In genomic region chr11:58579192-58580129, GRCh38 we compare ENCODE assay signal across 1 cellular context.
TF ChIP-seq lines count a peak whose summit lies in the region.

No MANE protein-coding gene starts in this region.

TF ChIP-seq in HepG2, 621 proteins besides CTCF, POLR2A, EP300 and RAD21 (continued from another document and continues in another):
- peak; percentile 50 for TF ChIP-seq FOSL2 (CRISPR knock-in tag; IDR thresholded peaks at IDR 0.05)
- no peak for TF ChIP-seq TRIM22 (IDR thresholded peaks at IDR 0.05)
- TF ChIP-seq ZNF30 (CRISPR knock-in tag; IDR thresholded peaks at IDR 0.05) = no peak
- peak; percentile 56; the same call in 1 of the 2 replicates for TF ChIP-seq ZBTB20 (CRISPR knock-in tag; IDR thresholded peaks at IDR 0.05; ENCODE audit: borderline replicate concordance, low read depth)
- TF ChIP-seq PHF20 (CRISPR knock-in tag; IDR thresholded peaks at IDR 0.05) = peak; percentile 76
- peak; percentile 54; the same call in 1 of the 2 replicates for TF ChIP-seq SP2 (CRISPR knock-in tag; IDR thresholded peaks at IDR 0.05)
- no peak for TF ChIP-seq TAF15 (IDR thresholded peaks at IDR 0.05; ENCODE audit: low read depth, low read length, poor library complexity, severe bottlenecking)
- TF ChIP-seq USF2 (IDR thresholded peaks at IDR 0.05; ENCODE audit: low read depth, low read length) = peak; percentile 93
- TF ChIP-seq USF2 (CRISPR knock-in tag; IDR thresholded peaks at IDR 0.05; ENCODE audit: borderline replicate concordance) = peak; percentile 95
- TF ChIP-seq RNF219 (CRISPR knock-in tag; IDR thresholded peaks at IDR 0.05) = no peak; the same call in 1 of the 2 replicates
- peak; percentile 71 for TF ChIP-seq HES4 (CRISPR knock-in tag; IDR thresholded peaks at IDR 0.05; ENCODE audit: borderline replicate concordance)
- peak; percentile 78; the same call in 1 of the 2 replicates for TF ChIP-seq MIER3 (CRISPR knock-in tag; IDR thresholded peaks at IDR 0.05; ENCODE audit: borderline replicate concordance)
- no peak for TF ChIP-seq KLF12 (CRISPR knock-in tag; IDR thresholded peaks at IDR 0.05; ENCODE audit: borderline replicate concordance)
- no peak for TF ChIP-seq AHDC1 (CRISPR knock-in tag; IDR thresholded peaks at IDR 0.05; ENCODE audit: borderline replicate concordance)
- TF ChIP-seq TEF (CRISPR knock-in tag; IDR thresholded peaks at IDR 0.05) = no peak
- TF ChIP-seq ASH2L (IDR thresholded peaks at IDR 0.05; ENCODE audit: insufficient read length, low read depth, low read length) = peak; percentile 77
- TF ChIP-seq SUZ12 (IDR thresholded peaks at IDR 0.05; ENCODE audit: low read depth, low read length) = no peak
- no peak for TF ChIP-seq ELF1 (CRISPR knock-in tag; IDR thresholded peaks at IDR 0.05)
- TF ChIP-seq ZNF670 (CRISPR knock-in tag; IDR thresholded peaks at IDR 0.05; ENCODE audit: borderline replicate concordance) = no peak
- 0 out of 2 replicates have a peak, but pooled peaks have one; percentile 17 for TF ChIP-seq HNF1A (IDR thresholded peaks at IDR 0.05; ENCODE audit: low read depth)
- TF ChIP-seq HNF1A (CRISPR knock-in tag; IDR thresholded peaks at IDR 0.05; ENCODE audit: borderline replicate concordance) = no peak; the same call in 1 of the 2 replicates
- TF ChIP-seq KLF6 (CRISPR knock-in tag; IDR thresholded peaks at IDR 0.05) = peak; percentile 63; the same call in 1 of the 2 replicates
- TF ChIP-seq ZNF160 (CRISPR knock-in tag; IDR thresholded peaks at IDR 0.05) = 0 out of 2 replicates have a peak, but pooled peaks have one; percentile 48
- no peak for TF ChIP-seq ZNF121 (CRISPR knock-in tag; IDR thresholded peaks at IDR 0.05)
- TF ChIP-seq ZNF790 (CRISPR knock-in tag; IDR thresholded peaks at IDR 0.05; ENCODE audit: borderline replicate concordance) = no peak
- TF ChIP-seq KMT2B (CRISPR knock-in tag; IDR thresholded peaks at IDR 0.05) = peak; percentile 97
- 0 out of 2 replicates have a peak, but pooled peaks have one; percentile 17 for TF ChIP-seq FOXC1 (CRISPR knock-in tag; IDR thresholded peaks at IDR 0.05; ENCODE audit: borderline replicate concordance)
- TF ChIP-seq FOXM1 (CRISPR knock-in tag; IDR thresholded peaks at IDR 0.05) = no peak
- TF ChIP-seq MED13 (CRISPR knock-in tag; IDR thresholded peaks at IDR 0.05) = no peak
- TF ChIP-seq RCOR2 (CRISPR knock-in tag; IDR thresholded peaks at IDR 0.05) = no peak
- no peak for TF ChIP-seq ZNF468 (CRISPR knock-in tag; IDR thresholded peaks at IDR 0.05)
- TF ChIP-seq KDM2A (CRISPR knock-in tag; IDR thresholded peaks at IDR 0.05; ENCODE audit: borderline replicate concordance, low read depth) = peak; percentile 92
- peak; percentile 49; the same call in 1 of the 2 replicates for TF ChIP-seq SRF (IDR thresholded peaks at IDR 0.05; ENCODE audit: low read depth, low read length)
- peak; percentile 38; the same call in 1 of the 2 replicates for TF ChIP-seq KDM5A (IDR thresholded peaks at IDR 0.05; ENCODE audit: borderline replicate concordance, low read length)
- no peak for TF ChIP-seq NONO (IDR thresholded peaks at IDR 0.05)
- TF ChIP-seq NONO (CRISPR knock-in tag; conservative IDR thresholded peaks at IDR 0.05) = peak; percentile 70
- TF ChIP-seq SCMH1 (CRISPR knock-in tag; IDR thresholded peaks at IDR 0.05; ENCODE audit: borderline replicate concordance) = no peak
- TF ChIP-seq ETV5 (CRISPR knock-in tag; IDR thresholded peaks at IDR 0.05; ENCODE audit: borderline replicate concordance) = peak; percentile 78; the same call in 1 of the 2 replicates
- TF ChIP-seq MXD3 (CRISPR knock-in tag; IDR thresholded peaks at IDR 0.05) = peak; percentile 89
- TF ChIP-seq BHLHE40 (IDR thresholded peaks at IDR 0.05; ENCODE audit: low read length) = peak; percentile 85
- TF ChIP-seq PHF8 (CRISPR knock-in tag; IDR thresholded peaks at IDR 0.05) = peak; percentile 79
- TF ChIP-seq ZNF724P (CRISPR knock-in tag; IDR thresholded peaks at IDR 0.05; ENCODE audit: borderline replicate concordance) = no peak
- TF ChIP-seq ZNF510 (CRISPR knock-in tag; IDR thresholded peaks at IDR 0.05; ENCODE audit: low read depth) = 0 out of 2 replicates have a peak, but pooled peaks have one; percentile 16
- peak; percentile 85; the same call in 1 of the 2 replicates for TF ChIP-seq KDM5B (CRISPR knock-in tag; IDR thresholded peaks at IDR 0.05; ENCODE audit: borderline replicate concordance)
- 0 out of 2 replicates have a peak, but pooled peaks have one; percentile 49 for TF ChIP-seq ZNF605 (CRISPR knock-in tag; IDR thresholded peaks at IDR 0.05)
- TF ChIP-seq ZFP37 (CRISPR knock-in tag; IDR thresholded peaks at IDR 0.05; ENCODE audit: borderline replicate concordance) = no peak
- TF ChIP-seq ZNF18 (CRISPR knock-in tag; IDR thresholded peaks at IDR 0.05; ENCODE audit: insufficient replicate concordance) = peak; percentile 34
- no peak for TF ChIP-seq ZBTB8A (CRISPR knock-in tag; IDR thresholded peaks at IDR 0.05; ENCODE audit: borderline replicate concordance, low read depth)
- TF ChIP-seq MBD4 (IDR thresholded peaks at IDR 0.05; ENCODE audit: borderline replicate concordance, low read length) = no peak
- peak; percentile 89 for TF ChIP-seq ARNT2 (CRISPR knock-in tag; IDR thresholded peaks at IDR 0.05; ENCODE audit: low read depth)
